Comparison of ENCODE assay signal across 26 cellular contexts in the genomic region with DNA sequence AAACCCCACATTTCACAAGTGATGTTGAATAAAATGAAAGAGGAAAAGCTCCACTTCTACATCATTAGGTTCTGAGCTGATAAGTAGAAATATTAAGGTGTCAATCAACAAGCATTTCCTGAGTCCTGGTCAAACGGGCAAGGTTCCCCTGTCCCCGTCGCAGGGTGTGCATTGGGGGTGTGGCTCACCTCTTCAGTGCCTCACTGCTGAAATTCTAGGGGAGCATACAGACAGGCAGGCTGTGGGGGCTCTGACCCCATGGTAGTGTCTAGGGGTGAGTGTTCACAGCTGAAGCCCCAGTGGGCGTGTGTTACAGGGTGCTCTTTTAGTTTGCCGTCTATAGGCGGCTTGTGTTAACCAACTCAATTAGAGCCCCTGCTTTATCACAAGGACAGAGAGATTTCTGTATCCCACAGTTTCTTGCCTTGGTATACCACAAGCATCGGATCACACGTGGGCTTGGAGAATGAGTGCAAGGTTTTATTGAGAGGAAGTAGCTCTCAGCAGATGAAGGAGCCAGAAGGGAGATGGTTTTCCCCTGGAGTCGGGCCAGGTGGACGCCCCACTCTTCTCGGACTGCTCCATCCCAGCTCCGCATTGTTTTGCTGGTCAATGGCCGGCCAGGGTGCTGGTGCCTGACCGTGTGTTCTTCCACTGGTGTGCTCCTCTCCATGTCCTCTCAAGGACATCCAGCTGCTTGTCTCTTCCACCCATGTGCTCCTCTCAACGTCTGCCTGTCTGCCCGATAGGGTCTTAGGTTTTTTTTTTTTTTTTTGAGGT.
"Had no signal": no experiment of that assay in that cellular context is flagged by ENCODE, and none has a peak within 500 bp of the region (broad histone marks: within the 10 kb centered on the region; RNA-seq: fewer than 3 reads in every experiment).

No MANE protein-coding gene starts in this region.

- H3K4me1 Mint-ChIP-seq: naive thymus-derived CD4-positive, alpha-beta T cell had no signal

- DNase-seq: effector CD8-positive, alpha-beta T cell; endodermal cell; gastrocnemius medialis; left cardiac atrium; left lung; mammary epithelial cell; mesendoderm; midbrain; naive thymus-derived CD4-positive, alpha-beta T cell; stimulated activated CD4-positive, alpha-beta T cell treated with anti-CD3 and anti-CD28 coated beads, Interleukin-12 subunit alpha, Interleukin-12 subunit beta, amount 100 ng/mL, for 4 hours; stimulated activated CD4-positive, alpha-beta T cell treated with anti-CD3 and anti-CD28 coated beads, Interleukin-1b, Interleukin-23, amount 100 ng/mL, for 48 hours; stimulated activated CD4-positive, alpha-beta T cell treated with anti-CD3 and anti-CD28 coated beads, Interleukin-4, amount 100 ng/mL, for 1 hour; stimulated activated CD8-positive, alpha-beta memory T cell treated with anti-CD3 and anti-CD28 coated beads, Interleukin-4, amount 100 ng/mL, for 48 hours; stimulated activated naive CD4-positive, alpha-beta T cell; stimulated activated naive CD8-positive, alpha-beta T cell treated with anti-CD3 and anti-CD28 coated beads, Interleukin-15, amount 100 ng/mL, for 72 hours; trophoblast cell had no signal

- H3K9me3 Mint-ChIP-seq: endodermal cell had no signal

- H3K27me3 ChIP-seq: gastrocnemius medialis, neural progenitor cell, right atrium auricular region, vagina had no signal

- H3K4me3 Mint-ChIP-seq: dendritic cell treated with granulocyte-macrophage colony-stimulating factor and Interleukin-4, amounts not matched to agents 40 ng/mL and 50 ng/mL, for 4 days; endodermal cell; naive thymus-derived CD4-positive, alpha-beta T cell; nephron; neural progenitor cell; stimulated activated naive CD8-positive, alpha-beta T cell treated with anti-CD3 and anti-CD28 coated beads, Interleukin-15, amount 100 ng/mL, for 72 hours had no signal

- H3K9me3 ChIP-seq: gastrocnemius medialis, prostate gland, suprapubic skin, vagina had no signal

- H3K36me3 ChIP-seq: gastrocnemius medialis, left lung, neural progenitor cell, prostate gland, right atrium auricular region, suprapubic skin, vagina had no signal

- ATAC-seq: esophagus mucosa; gastrocnemius medialis; left cardiac atrium; left lung; naive thymus-derived CD4-positive, alpha-beta T cell; sciatic nerve; stimulated activated naive CD8-positive, alpha-beta T cell treated with anti-CD3 and anti-CD28 coated beads, Interleukin-15, amount 100 ng/mL, for 72 hours had no signal

- H3K4me3 ChIP-seq: gastrocnemius medialis, left lung, neural progenitor cell, prostate gland, right atrium auricular region, smooth muscle cell, suprapubic skin, vagina had no signal

- H3K27ac Mint-ChIP-seq: dendritic cell treated with granulocyte-macrophage colony-stimulating factor and Interleukin-4, amounts not matched to agents 40 ng/mL and 50 ng/mL, for 4 days; endodermal cell; naive thymus-derived CD4-positive, alpha-beta T cell; nephron; neural progenitor cell had no signal
